8 cellular contexts compared by ENCODE assay signal in the genomic region with DNA sequence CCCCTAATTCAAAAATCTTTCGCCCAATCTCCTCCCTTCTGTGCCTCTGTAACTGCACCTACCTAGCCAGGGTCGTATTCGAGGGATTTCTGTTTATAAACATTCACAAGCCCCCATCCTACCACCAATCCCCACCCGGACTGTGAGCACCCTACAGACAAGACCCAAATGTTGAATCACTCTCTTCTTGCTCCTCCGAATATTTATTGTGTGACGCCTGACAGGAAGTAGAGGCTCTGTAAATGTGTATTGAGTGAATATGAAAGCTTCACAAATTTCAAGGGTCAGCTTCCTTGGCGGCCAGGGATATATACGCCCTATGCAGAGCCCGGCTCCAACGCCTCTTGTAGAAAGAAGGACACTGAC. TPM values are rescaled to one million over a fixed set of nuclear protein-coding genes. Genes with fewer than 3 reads are reported as not detected.
DNase-seq lines count a peak whose midpoint lies in the region; ATAC-seq and TF ChIP-seq lines count a peak whose summit lies in the region.

No MANE protein-coding gene starts in this region.

- peak overlapping the region; percentile 30 for H3K4me3 ChIP-seq in cardiac muscle cell
- peak overlapping the region; percentile 69 for H3K4me3 ChIP-seq in RWPE2 (ENCODE audit: severe bottlenecking)
- peak overlapping the region; percentile 86 for H3K4me3 ChIP-seq in fibroblast of the aortic adventitia (ENCODE audit: low read depth, low read length)
- H3K4me3 ChIP-seq in skeletal muscle tissue (ENCODE audit: low read length in 3 of 3) = peak overlapping the region; percentile 89 to 96 (median 96)

- ATAC-seq in left cardiac atrium (no peak), RWPE2 (ENCODE audit: low read depth) (no peak)

- H3K9ac ChIP-seq in skeletal muscle tissue (ENCODE audit: low read depth in 1 of 3, low read length in 3 of 3) = peak overlapping the region; percentile 74 to 96 (median 94)

- H3K36me3 ChIP-seq in cardiac muscle cell (no peaks in the 10 kb centered on the region), RWPE2 (ENCODE audit: low read depth) (no peaks in the 10 kb centered on the region), skeletal muscle tissue (ENCODE audit: control insufficient read depth in 3 of 3, insufficient read depth in 3 of 3, low read length in 3 of 3) (no peaks in the 10 kb centered on the region)

- H3K4me1 ChIP-seq in cardiac muscle cell (ENCODE audit: low read depth) = no peaks in the 10 kb centered on the region
- peaks cover 5% of the 10 kb centered on the region for H3K4me1 ChIP-seq in RWPE2 (ENCODE audit: insufficient read depth, poor library complexity, severe bottlenecking)
- peaks cover 19 to 34% (median 26%) of the 10 kb centered on the region in 3 donors for H3K4me1 ChIP-seq in skeletal muscle tissue (ENCODE audit: control insufficient read depth in 3 of 3, insufficient read depth in 3 of 3, low read length in 3 of 3)

- intact Hi-C loops in left cardiac atrium (cut with DNase I) = no loop called here

- H3K9me3 ChIP-seq in cardiac muscle cell (ENCODE audit: low read depth) (no peaks in the 10 kb centered on the region), RWPE2 (ENCODE audit: severe bottlenecking) (no peaks in the 10 kb centered on the region), skeletal muscle tissue (ENCODE audit: control insufficient read depth in 3 of 3, low read length in 3 of 3) (no peaks in the 10 kb centered on the region)

- no peak for DNase-seq in cardiac muscle cell (ENCODE audit: low read depth in 1 of 2, low spot score in 1 of 2)
- DNase-seq in left cardiac atrium = no peak
- no peak for DNase-seq in RWPE2 (ENCODE audit: low spot score)
- no peak for DNase-seq in fibroblast of the aortic adventitia (ENCODE audit: low read depth)
- no peak for DNase-seq in D341Med (ENCODE audit: low spot score)
- no peak for DNase-seq in activated effector memory CD4-positive, alpha-beta T cell treated with Interleukin-2 at 50 U/mL for 16 hours
- no peak for DNase-seq in NCI-H526 (lab: John Stamatoyannopoulos, UW)

- peak overlapping the region; percentile 80 for H3K27ac ChIP-seq in cardiac muscle cell
- peak overlapping the region; percentile 56 for H3K27ac ChIP-seq in RWPE2 (ENCODE audit: poor library complexity, severe bottlenecking)
- peak overlapping the region; percentile 97 for H3K27ac ChIP-seq in skeletal muscle tissue (ENCODE audit: low read depth, low read length)

- H3K27me3 ChIP-seq in cardiac muscle cell = no peaks in the 10 kb centered on the region
- H3K27me3 ChIP-seq in RWPE2 (ENCODE audit: insufficient read depth, poor library complexity, severe bottlenecking) = no peaks in the 10 kb centered on the region
- H3K27me3 ChIP-seq in skeletal muscle tissue (ENCODE audit: control insufficient read depth in 3 of 3, insufficient read depth in 3 of 3, low read length in 3 of 3) = peaks cover 7 to 21% (median 10%) of the 10 kb centered on the region in 3 donors

- no peak for TF ChIP-seq CTCF in cardiac muscle cell (IDR thresholded peaks at IDR 0.05; ENCODE audit: low read depth, low read length)
- no peak for TF ChIP-seq CTCF in RWPE2 (IDR thresholded peaks at IDR 0.05; ENCODE audit: poor library complexity, severe bottlenecking)
- no peak for TF ChIP-seq CTCF in fibroblast of the aortic adventitia (IDR thresholded peaks at IDR 0.05; ENCODE audit: insufficient read depth, low read length)

RNA-seq across cellular contexts. Expression of gene BDH1, which starts 1.6 kb away (rescaled TPM):
- total RNA-seq in cardiac muscle cell (13.4 and 21.4 TPM in 2 replicates), left cardiac atrium (10 to 100 TPM; 29.9 to 31.4 TPM), fibroblast of the aortic adventitia (ENCODE audit: low replicate concordance) (0.49 and 0.99 TPM in 2 replicates), skeletal muscle tissue (2.6 TPM)
- polyA plus RNA-seq in cardiac muscle cell = 26.1 and 30.5 TPM in 2 replicates

Comparison
In these comparisons a context has a peak if more than half of its experiments do, and no peak if none do; other contexts are left out.
1. H3K4me3 ChIP-seq: peak in every context shown above with its lines; median percentile 96 in skeletal muscle tissue; 86 in fibroblast of the aortic adventitia; 69 in RWPE2; 30 in cardiac muscle cell.